In the genomic region with DNA sequence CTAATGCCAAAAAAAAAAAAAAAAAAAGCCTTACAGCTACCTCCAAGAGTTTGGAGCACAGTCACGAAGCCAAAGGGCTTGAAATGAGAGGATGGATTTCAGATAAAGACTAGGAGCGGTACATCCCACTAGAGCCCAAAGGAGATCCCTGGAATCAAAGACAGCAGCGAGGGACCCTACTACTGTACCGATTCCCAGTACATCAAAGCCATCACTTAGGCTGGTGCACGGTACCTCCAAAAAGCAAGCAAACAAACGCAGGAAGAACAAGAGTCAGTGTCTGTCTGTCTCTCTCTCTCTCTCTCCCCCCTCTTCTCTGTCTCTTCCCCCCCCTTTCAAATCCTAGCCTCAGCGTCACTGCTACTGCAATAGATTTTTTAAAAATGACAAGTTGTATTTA, we compare ENCODE assay signal across 11 cellular contexts. TPM values are rescaled to one million over a fixed set of nuclear protein-coding genes. Genes with fewer than 3 reads are reported as not detected.
A peak's percentile ranks its signal among the peaks of the same experiment; 100 is the strongest.
DNase-seq lines count a peak whose midpoint lies in the region; ATAC-seq and TF ChIP-seq lines count a peak whose summit lies in the region.
"Had no signal": no experiment of that assay in that cellular context is flagged by ENCODE, and none has a peak within 500 bp of the region (broad histone marks: within the 10 kb centered on the region; RNA-seq: fewer than 3 reads in every experiment).

No MANE protein-coding gene starts in this region.

- H4K8ac ChIP-seq in mesenchymal stem cell (ENCODE audit: low read length): no peak overlapping the region

- no peak for TF ChIP-seq CTCF in suprapubic skin (IDR thresholded peaks at IDR 0.05)
- no peak for TF ChIP-seq CTCF in mucosa of descending colon (IDR thresholded peaks at IDR 0.05)

- H3K27ac ChIP-seq in mesenchymal stem cell (ENCODE audit: low read length, poor library complexity, severe bottlenecking): no peak overlapping the region
- no peak overlapping the region for H3K27ac ChIP-seq in suprapubic skin

- H3K9me3 ChIP-seq in mesenchymal stem cell (ENCODE audit: control insufficient read depth, low read length) (no peaks in the 10 kb centered on the region), suprapubic skin (no peaks in the 10 kb centered on the region), mucosa of descending colon (no peaks in the 10 kb centered on the region)
- H3K9me3 ChIP-seq: Peyer's patch had no signal

- H3K36me3 ChIP-seq in mesenchymal stem cell (ENCODE audit: control insufficient read depth in 1 of 2, insufficient read depth in 2 of 2, low read depth in 1 of 2, low read length in 2 of 2) (no peaks in the 10 kb centered on the region), suprapubic skin (no peaks in the 10 kb centered on the region), mucosa of descending colon (ENCODE audit: low read depth) (no peaks in the 10 kb centered on the region)
- H3K36me3 ChIP-seq: Peyer's patch had no signal

- no peak for TF ChIP-seq EP300 in suprapubic skin (IDR thresholded peaks at IDR 0.05)

- TF ChIP-seq POLR2A in suprapubic skin (IDR thresholded peaks at IDR 0.05): no peak

- no peak overlapping the region for H2BK15ac ChIP-seq in mesenchymal stem cell (ENCODE audit: low read depth, poor library complexity, severe bottlenecking)

- no peak overlapping the region for H2BK5ac ChIP-seq in mesenchymal stem cell (ENCODE audit: low read depth, low read length, poor library complexity, severe bottlenecking)

- intact Hi-C loops in mucosa of descending colon (cut with DNase I, micrococcal nuclease): no loop called here

- DNase-seq in NCI-H1092 treated with DMSO at 0.1 percent for 48 hours (lab: John Stamatoyannopoulos, UW) (peak; percentile 79), astrocyte of the hippocampus (ENCODE audit: low read depth, low spot score) (peak; percentile 20), mesenchymal stem cell (no peak), suprapubic skin (ENCODE audit: low spot score in 2 of 2) (no peak), T1000 (lab: John Stamatoyannopoulos, UW) (no peak), mucosa of descending colon (no peak)
- no peak for DNase-seq in stimulated activated CD4-positive, alpha-beta T cell treated with anti-CD3 and anti-CD28 coated beads, Interleukin-15, amount 100 ng/mL, for 24 hours
- DNase-seq in activated effector memory CD4-positive, alpha-beta T cell treated with anti-CD3 and anti-CD28 coated beads, Interleukin-2, amount 50 U/mL, for 16 hours: no peak
- DNase-seq: DMS153, NCI-H187 treated with DMSO at 0.1 percent for 48 hours had no signal

- no peak overlapping the region for H3K14ac ChIP-seq in mesenchymal stem cell (ENCODE audit: low read length in 2 of 2)

- H3K4me3 ChIP-seq in mesenchymal stem cell (ENCODE audit: insufficient read depth in 1 of 2, low read depth in 1 of 2, low read length in 2 of 2) (peak overlapping the region in 1 of 2 experiments; percentile 86), suprapubic skin (peak overlapping the region; percentile 84), mucosa of descending colon (no peak overlapping the region)

- no peak overlapping the region for H3K4me2 ChIP-seq in mesenchymal stem cell (ENCODE audit: low read length, poor library complexity, severe bottlenecking)

- H3K9ac ChIP-seq in mesenchymal stem cell (ENCODE audit: low read length): peak overlapping the region; percentile 91

- H3K27me3 ChIP-seq in mesenchymal stem cell (ENCODE audit: control insufficient read depth in 1 of 2, insufficient read depth in 1 of 2, low read length in 2 of 2) (peaks cover 0 to 41% of the 10 kb centered on the region in 2 experiments), suprapubic skin (peaks cover 53% of the 10 kb centered on the region)

- no peak overlapping the region for H4K91ac ChIP-seq in mesenchymal stem cell (ENCODE audit: low read length)

- H2BK120ac ChIP-seq in mesenchymal stem cell (ENCODE audit: low read depth, low read length): no peak overlapping the region

- no peak overlapping the region for H2AK5ac ChIP-seq in mesenchymal stem cell (ENCODE audit: low read length, severe bottlenecking)

- H2BK12ac ChIP-seq in mesenchymal stem cell (ENCODE audit: low read length in 2 of 2): peak overlapping the region in 1 of 2 experiments; percentile 83

- H3K79me1 ChIP-seq in mesenchymal stem cell (replicated peaks; ENCODE audit: low read length, poor library complexity, severe bottlenecking): no peaks in the 10 kb centered on the region

- 18% methylated on average over 6 of the region's 7 CpGs for WGBS in mesenchymal stem cell
- 78% methylated on average over 7 of the region's 7 CpGs for WGBS in suprapubic skin

- no peak overlapping the region for H3K23ac ChIP-seq in mesenchymal stem cell (ENCODE audit: low read length in 2 of 2)

- H3K4me1 ChIP-seq in mesenchymal stem cell (ENCODE audit: control insufficient read depth, insufficient read depth, low read depth, low read length) (peaks cover 27% of the 10 kb centered on the region), suprapubic skin (peaks cover 62% of the 10 kb centered on the region), mucosa of descending colon (ENCODE audit: low read depth) (peaks cover 14% of the 10 kb centered on the region)

- peak overlapping the region in 1 of 2 experiments; percentile 48 for H3K18ac ChIP-seq in mesenchymal stem cell (ENCODE audit: low read depth in 1 of 2, low read length in 2 of 2)

- no peak overlapping the region for H2AFZ ChIP-seq in mesenchymal stem cell (ENCODE audit: low read depth, low read length)

- ATAC-seq in mucosa of descending colon: no peak

- no peak overlapping the region for H3K4ac ChIP-seq in mesenchymal stem cell (ENCODE audit: low read depth in 1 of 2, low read length in 2 of 2)

RNA-seq across cellular contexts. Expression of a gene that starts 12.3 kb away (rescaled TPM):
- polyA plus RNA-seq in mesenchymal stem cell (2013, experiment 1 of 2): 5.1 TPM
- polyA plus RNA-seq in mesenchymal stem cell (2013, experiment 2 of 2): 4.5 TPM
- total RNA-seq in suprapubic skin (10 to 100 TPM; 10.4 to 16.1 (median 12.8) TPM), mucosa of descending colon (10 to 100 TPM; 13.8 to 36.0 (median 15.5) TPM)

Comparison
In these comparisons a context has a peak if more than half of its experiments do, and no peak if none do; other contexts are left out.
1. DNase-seq: peak in NCI-H1092 treated with DMSO at 0.1 percent for 48 hours (single experiment) and astrocyte of the hippocampus (single experiment); none in mesenchymal stem cell (single experiment), suprapubic skin (0 of 2), stimulated activated CD4-positive, alpha-beta T cell treated with anti-CD3 and anti-CD28 coated beads, Interleukin-15, amount 100 ng/mL, for 24 hours (single experiment), activated effector memory CD4-positive, alpha-beta T cell treated with anti-CD3 and anti-CD28 coated beads, Interleukin-2, amount 50 U/mL, for 16 hours (single experiment), T1000 (single experiment) and mucosa of descending colon (0 of 3).